ENCODE assay signal across 8 cellular contexts in the genomic region with DNA sequence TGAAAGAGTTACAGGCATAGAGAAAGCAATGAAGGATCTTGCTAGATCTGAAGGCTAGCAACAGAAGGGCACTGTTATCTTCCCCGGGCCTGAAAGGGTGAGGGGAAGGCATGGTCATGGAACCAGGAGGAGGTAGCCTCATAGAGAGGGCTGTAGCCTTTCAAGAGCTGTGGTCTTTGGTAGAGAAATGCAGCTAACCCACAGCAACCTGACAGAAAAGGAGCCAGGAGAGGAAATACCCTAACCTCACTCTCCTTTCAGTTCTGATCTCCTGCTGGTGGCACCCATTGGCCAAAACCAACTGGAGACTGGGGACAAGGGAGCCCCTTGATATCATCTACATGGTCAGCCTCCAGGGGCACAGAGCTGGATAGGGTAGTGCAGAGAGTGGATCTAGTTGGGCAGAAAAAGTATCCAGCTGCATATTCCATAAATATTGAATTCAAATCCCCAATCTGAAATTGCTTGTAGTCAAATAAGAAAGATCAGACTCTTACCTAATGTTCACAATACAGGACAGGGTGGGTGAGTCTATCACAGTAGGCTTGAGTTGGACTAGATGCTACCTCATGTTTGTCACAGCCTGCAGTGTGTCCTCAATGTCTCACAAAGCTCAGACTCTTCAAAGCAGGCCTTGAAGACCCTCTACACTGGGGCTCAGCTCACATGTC.
DNase-seq lines count a peak whose midpoint lies in the region; ATAC-seq and TF ChIP-seq lines count a peak whose summit lies in the region.

No MANE protein-coding gene starts in this region.

- H3K36me3 Mint-ChIP-seq in activated CD4-positive, alpha-beta T cell treated with anti-CD3 and anti-CD28 coated beads, Interleukin-2, amount 10 ng/mL, durations not matched to agents 7 days and 5 days (ENCODE audit: low read depth) = peaks cover 3% of the 10 kb centered on the region
- H3K36me3 Mint-ChIP-seq in stimulated activated effector memory CD8-positive, alpha-beta T cell treated with anti-CD3 and anti-CD28 coated beads, Interleukin-12 subunit alpha, Interleukin-12 subunit beta, amount 100 ng/mL, for 72 hours = no peaks in the 10 kb centered on the region

- H3K36me3 ChIP-seq in OCI-LY7 (ENCODE audit: insufficient read depth, low read length) = no peaks in the 10 kb centered on the region

- no peak overlapping the region for H3K4me3 ChIP-seq in OCI-LY7 (ENCODE audit: low read depth, low read length, poor library complexity, severe bottlenecking)

- H2AFZ ChIP-seq in OCI-LY7 (ENCODE audit: low read length) = peak overlapping the region; percentile 63; the same call in 1 of the 2 replicates

- H3K4me1 Mint-ChIP-seq in activated CD4-positive, alpha-beta T cell treated with anti-CD3 and anti-CD28 coated beads, Interleukin-2, amount 10 ng/mL, durations not matched to agents 7 days and 5 days = peaks cover 45% of the 10 kb centered on the region
- peaks cover 44% of the 10 kb centered on the region for H3K4me1 Mint-ChIP-seq in stimulated activated effector memory CD8-positive, alpha-beta T cell treated with anti-CD3 and anti-CD28 coated beads, Interleukin-12 subunit alpha, Interleukin-12 subunit beta, amount 100 ng/mL, for 72 hours

- no peaks in the 10 kb centered on the region for H3K9me2 ChIP-seq in OCI-LY7 (ENCODE audit: insufficient read depth, low read length)

- H4K20me1 ChIP-seq in OCI-LY7 (ENCODE audit: insufficient read depth, low read length) = no peaks in the 10 kb centered on the region

- H3K4me3 Mint-ChIP-seq in activated CD4-positive, alpha-beta T cell treated with anti-CD3 and anti-CD28 coated beads, Interleukin-2, amount 10 ng/mL, durations not matched to agents 7 days and 5 days = no peak overlapping the region
- H3K4me3 Mint-ChIP-seq in stimulated activated effector memory CD8-positive, alpha-beta T cell treated with anti-CD3 and anti-CD28 coated beads, Interleukin-12 subunit alpha, Interleukin-12 subunit beta, amount 100 ng/mL, for 72 hours = no peak overlapping the region

- CTCF ChIA-PET in activated CD4-positive, alpha-beta T cell treated with anti-CD3 and anti-CD28 coated beads, Interleukin-2, amount 10 ng/mL, durations not matched to agents 7 days and 5 days (lab: Charles Lee) = interaction anchor here (0.6 to 2.0 kb wide), 9 partner anchors 9 to 293 kb away, joined by 3 to 5 read pairs (median 4); no protein-coding TSS in a partner anchor
- CTCF ChIA-PET in OCI-LY7 (lab: Charles Lee; ENCODE audit: unreplicated experiment) = no interaction called here

- no peaks in the 10 kb centered on the region for H3K27me3 Mint-ChIP-seq in activated CD4-positive, alpha-beta T cell treated with anti-CD3 and anti-CD28 coated beads, Interleukin-2, amount 10 ng/mL, durations not matched to agents 7 days and 5 days

- H3K9me3 ChIP-seq in OCI-LY7 (ENCODE audit: low read length) = 0 out of 2 replicates have a peak, but pooled peaks cover 2% of the 10 kb centered on the region

- H3K27ac ChIP-seq in OCI-LY7 (ENCODE audit: low read depth, low read length, poor library complexity, severe bottlenecking) = peak overlapping the region; percentile 18

- no peak for TF ChIP-seq CTCF in OCI-LY7 (conservative IDR thresholded peaks at IDR 0.05; ENCODE audit: low read length)

- peak overlapping the region; percentile 91 for H3K27ac Mint-ChIP-seq in activated CD4-positive, alpha-beta T cell treated with anti-CD3 and anti-CD28 coated beads, Interleukin-2, amount 10 ng/mL, durations not matched to agents 7 days and 5 days
- H3K27ac Mint-ChIP-seq in stimulated activated effector memory CD8-positive, alpha-beta T cell treated with anti-CD3 and anti-CD28 coated beads, Interleukin-12 subunit alpha, Interleukin-12 subunit beta, amount 100 ng/mL, for 72 hours = peak overlapping the region; percentile 48

- no peaks in the 10 kb centered on the region for H3K9me3 Mint-ChIP-seq in activated CD4-positive, alpha-beta T cell treated with anti-CD3 and anti-CD28 coated beads, Interleukin-2, amount 10 ng/mL, durations not matched to agents 7 days and 5 days
- H3K9me3 Mint-ChIP-seq in stimulated activated effector memory CD8-positive, alpha-beta T cell treated with anti-CD3 and anti-CD28 coated beads, Interleukin-12 subunit alpha, Interleukin-12 subunit beta, amount 100 ng/mL, for 72 hours = no peaks in the 10 kb centered on the region

- H3K4me1 ChIP-seq in OCI-LY7 (ENCODE audit: insufficient read depth, low read length, poor library complexity, severe bottlenecking) = peaks cover 16% of the 10 kb centered on the region

- H3K4me2 ChIP-seq in OCI-LY7 (ENCODE audit: low read length) = no peak overlapping the region

- intact Hi-C loops in OCI-LY7 (cut with micrococcal nuclease; ENCODE audit: unreplicated experiment) = no loop called here

- DNase-seq in activated CD4-positive, alpha-beta T cell treated with anti-CD3 and anti-CD28 coated beads, Interleukin-2, amount 10 ng/mL, durations not matched to agents 7 days and 5 days = peak; percentile 30
- no peak for DNase-seq in activated CD4-positive, alpha-beta T cell treated with anti-CD3 and anti-CD28 coated beads, Interleukin-2, amount 50 U/mL, for 48 hours
- DNase-seq in OCI-LY7 (ENCODE audit: low spot score) (no peak), NCI-H1417 (lab: John Stamatoyannopoulos, UW) (no peak), NCI-H1105 (lab: John Stamatoyannopoulos, UW) (no peak), cerebellar nuclear complex (lab: John Stamatoyannopoulos, UW) (no peak)
- DNase-seq in stimulated activated effector memory CD8-positive, alpha-beta T cell treated with anti-CD3 and anti-CD28 coated beads, Interleukin-12 subunit alpha, Interleukin-12 subunit beta, amount 100 ng/mL, for 72 hours (ENCODE audit: low spot score in 2 of 2) = peak in 1 of 2 donors; percentile 65

- no TSS peak for BruUV-seq in OCI-LY7 (replicated peaks; lab: Mats Ljungman, UMichigan)

- ATAC-seq in HG02759 (IDR thresholded peaks at IDR 0.05; ENCODE audit: unreplicated experiment) = peak; percentile 80
- ATAC-seq in stimulated activated effector memory CD8-positive, alpha-beta T cell treated with anti-CD3 and anti-CD28 coated beads, Interleukin-12 subunit alpha, Interleukin-12 subunit beta, amount 100 ng/mL, for 72 hours = peak; percentile 76

- POLR2A ChIA-PET in activated CD4-positive, alpha-beta T cell treated with anti-CD3 and anti-CD28 coated beads, Interleukin-2, amount 10 ng/mL, durations not matched to agents 7 days and 5 days (lab: Charles Lee) = no interaction called here
- POLR2A ChIA-PET in OCI-LY7 (lab: Charles Lee) = interaction anchor here (0.8 kb wide), 1 partner anchor 111 kb away, joined by 9 read pairs; no protein-coding TSS in a partner anchor

- no peaks in the 10 kb centered on the region for H3K79me2 ChIP-seq in OCI-LY7 (ENCODE audit: insufficient read depth, low read depth, low read length)
